ENCODE assay signal across 8 cellular contexts in genomic region chr1:19476440-19477190, GRCh38. TPM values are rescaled to one million over a fixed set of nuclear protein-coding genes. Genes with fewer than 3 reads are reported as not detected.
DNase-seq lines count a peak whose midpoint lies in the region; ATAC-seq and TF ChIP-seq lines count a peak whose summit lies in the region.

No MANE protein-coding gene starts in this region.

- H3K4me1 ChIP-seq in subcutaneous abdominal adipose tissue (ENCODE audit: control insufficient read depth in 5 of 5, insufficient read depth in 5 of 5, low read length in 5 of 5): peaks cover 18 to 80% (median 57%) of the 10 kb centered on the region in 5 donors

- H3K27me3 Mint-ChIP-seq in activated CD4-positive, alpha-beta memory T cell treated with anti-CD3 and anti-CD28 coated beads, Interleukin-2, amount 10 ng/mL, durations not matched to agents 7 days and 5 days: no peaks in the 10 kb centered on the region

- H3K27ac Mint-ChIP-seq in activated CD4-positive, alpha-beta memory T cell treated with anti-CD3 and anti-CD28 coated beads, Interleukin-2, amount 10 ng/mL, durations not matched to agents 7 days and 5 days: peak overlapping the region; percentile 93

- no peaks in the 10 kb centered on the region for H3K27me3 ChIP-seq in subcutaneous abdominal adipose tissue (ENCODE audit: control insufficient read depth in 5 of 5, insufficient read depth in 4 of 5, low read length in 5 of 5)

- CTCF ChIA-PET in activated CD4-positive, alpha-beta memory T cell treated with anti-CD3 and anti-CD28 coated beads, Interleukin-2, amount 10 ng/mL, durations not matched to agents 7 days and 5 days (lab: Charles Lee): interaction anchor here (1.1 to 2.3 kb wide), 6 partner anchors 8 to 175 kb away, joined by 3 to 11 read pairs (median 4); no protein-coding TSS in a partner anchor

- no peak for TF ChIP-seq CTCF in GM13976 (IDR thresholded peaks at IDR 0.05; ENCODE audit: borderline replicate concordance, control extremely low read depth, extremely low read depth, insufficient read depth, missing control alignments)

- intact Hi-C loops in left ventricle myocardium superior (cut with micrococcal nuclease): no loop called here

- H3K9ac ChIP-seq in subcutaneous abdominal adipose tissue (ENCODE audit: low read length in 5 of 5): peak overlapping the region in 1 of 5 donors; percentile 45

- H3K4me1 Mint-ChIP-seq in activated CD4-positive, alpha-beta memory T cell treated with anti-CD3 and anti-CD28 coated beads, Interleukin-2, amount 10 ng/mL, durations not matched to agents 7 days and 5 days: peaks cover 95% of the 10 kb centered on the region

- H3K36me3 ChIP-seq in subcutaneous abdominal adipose tissue (ENCODE audit: control insufficient read depth in 5 of 5, insufficient read depth in 5 of 5, low read length in 5 of 5): peaks cover 0 to 32% (median 13%) of the 10 kb centered on the region in 5 donors

- POLR2A ChIA-PET in activated CD4-positive, alpha-beta memory T cell treated with anti-CD3 and anti-CD28 coated beads, Interleukin-2, amount 10 ng/mL, durations not matched to agents 7 days and 5 days (lab: Charles Lee): interaction anchor here (0.6 to 4.7 kb wide), 10 partner anchors 10 to 265 kb away, joined by 3 to 96 read pairs (median 4); partner anchors contain the start of gene CAPZB

- ATAC-seq in HG03108 (IDR thresholded peaks at IDR 0.05; ENCODE audit: unreplicated experiment): peak; percentile 24
- ATAC-seq in left ventricle myocardium superior: peak; percentile 16

- peak; percentile 47 for DNase-seq in GM13976 (ENCODE audit: low spot score)
- peak; percentile 54 for DNase-seq in activated CD4-positive, alpha-beta memory T cell treated with anti-CD3 and anti-CD28 coated beads, Interleukin-2, amount 10 ng/mL, durations not matched to agents 7 days and 5 days
- no peak for DNase-seq in left ventricle myocardium superior
- DNase-seq in DMS114 treated with DMSO at 0.1 percent for 48 hours (lab: John Stamatoyannopoulos, UW; ENCODE audit: unreplicated experiment): no peak
- no peak for DNase-seq in COLO829 (ENCODE audit: low spot score)
- no peak for DNase-seq in AG08395 (ENCODE audit: low spot score)

- in situ Hi-C loops in GM13976 (cut with MboI; ENCODE audit: low sequenced_read_pairs, unreplicated experiment): no loop called here

- H3K4me3 Mint-ChIP-seq in activated CD4-positive, alpha-beta memory T cell treated with anti-CD3 and anti-CD28 coated beads, Interleukin-2, amount 10 ng/mL, durations not matched to agents 7 days and 5 days: peak overlapping the region; percentile 59

- H3K9me3 Mint-ChIP-seq in activated CD4-positive, alpha-beta memory T cell treated with anti-CD3 and anti-CD28 coated beads, Interleukin-2, amount 10 ng/mL, durations not matched to agents 7 days and 5 days: no peaks in the 10 kb centered on the region

- peak overlapping the region in 2 of 5 donors; percentile 11 to 16 for H3K4me3 ChIP-seq in subcutaneous abdominal adipose tissue (ENCODE audit: low read depth in 1 of 5, low read length in 5 of 5)

- H3K36me3 Mint-ChIP-seq in activated CD4-positive, alpha-beta memory T cell treated with anti-CD3 and anti-CD28 coated beads, Interleukin-2, amount 10 ng/mL, durations not matched to agents 7 days and 5 days (ENCODE audit: low read depth): peaks cover 68% of the 10 kb centered on the region

- peak overlapping the region; percentile 50 for H3K27ac ChIP-seq in subcutaneous abdominal adipose tissue (ENCODE audit: low read depth, low read length)

- H3K9me3 ChIP-seq in subcutaneous abdominal adipose tissue (ENCODE audit: control insufficient read depth in 5 of 5, low read length in 5 of 5): no peaks in the 10 kb centered on the region

RNA-seq across cellular contexts. Expression of gene CAPZB, which starts 8.7 kb away (rescaled TPM):
- 100 to 1,000 TPM; 537 to 565 TPM for total RNA-seq in activated CD4-positive, alpha-beta memory T cell treated with anti-CD3 and anti-CD28 coated beads, Interleukin-2, amount 10 ng/mL, durations not matched to agents 7 days and 5 days
- 252 TPM for total RNA-seq in left ventricle myocardium superior

Comparison
In these comparisons a context has a peak if more than half of its experiments do, and no peak if none do; other contexts are left out.
1. DNase-seq: peak in GM13976 (single experiment) and activated CD4-positive, alpha-beta memory T cell treated with anti-CD3 and anti-CD28 coated beads, Interleukin-2, amount 10 ng/mL, durations not matched to agents 7 days and 5 days (single experiment); none in left ventricle myocardium superior (single experiment), DMS114 treated with DMSO at 0.1 percent for 48 hours (single experiment), COLO829 (single experiment) and AG08395 (single experiment).